29 cellular contexts compared by ENCODE assay signal in the genomic region with DNA sequence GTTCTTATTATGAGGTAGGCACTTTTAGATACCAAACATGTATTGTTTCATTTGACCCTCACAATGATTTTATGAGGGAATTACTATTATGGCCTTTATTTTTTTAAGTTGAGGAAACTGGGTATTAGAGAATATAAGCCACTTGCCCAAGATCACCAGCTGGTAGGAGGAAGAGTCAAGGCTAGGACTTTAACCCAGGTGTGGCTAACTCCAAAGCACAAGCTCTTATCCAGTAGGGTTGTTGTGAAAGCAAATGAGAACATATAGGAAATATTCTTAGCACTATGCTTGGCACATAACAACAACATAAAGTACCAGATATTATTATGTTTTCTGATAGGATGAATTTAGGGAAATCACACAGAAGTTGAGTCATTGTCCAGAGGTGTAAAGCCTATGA. TPM values are rescaled to one million over a fixed set of nuclear protein-coding genes. Genes with fewer than 3 reads are reported as not detected.
DNase-seq lines count a peak whose midpoint lies in the region; ATAC-seq and TF ChIP-seq lines count a peak whose summit lies in the region.
"Had no signal": no experiment of that assay in that cellular context is flagged by ENCODE, and none has a peak within 500 bp of the region (broad histone marks: within the 10 kb centered on the region; RNA-seq: fewer than 3 reads in every experiment).

No MANE protein-coding gene starts in this region.

- CTCF ChIA-PET in activated CD4-positive, alpha-beta T cell treated with anti-CD3 and anti-CD28 coated beads for 36 hours (lab: Charles Lee), result interaction anchor here (0.5 to 2.1 kb wide), 9 partner anchors 9 to 438 kb away, joined by 3 to 12 read pairs (median 3); partner anchors contain the start of genes ATG3, BTLA and SLC35A5
- CTCF ChIA-PET in CD8-positive, alpha-beta T cell (lab: Charles Lee), result interaction anchor here (1.0 to 1.3 kb wide), 2 partner anchors 10 to 198 kb away, joined by 3 read pairs; partner anchors contain the start of gene SLC9C1

- no peaks in the 10 kb centered on the region for H3K9me3 ChIP-seq in CD8-positive, alpha-beta T cell (ENCODE audit: low read length)
- H3K9me3 ChIP-seq in mucosa of descending colon, result no peaks in the 10 kb centered on the region
- H3K9me3 ChIP-seq: adrenal gland, Caco-2, suprapubic skin had no signal

- H3K4me1 ChIP-seq in CD8-positive, alpha-beta T cell (ENCODE audit: insufficient read depth, low read length), result peaks cover 54% of the 10 kb centered on the region
- H3K4me1 ChIP-seq in mucosa of descending colon (ENCODE audit: low read depth), result no peaks in the 10 kb centered on the region
- H3K4me1 ChIP-seq: adrenal gland, Caco-2, suprapubic skin had no signal

- H3K9me3 Mint-ChIP-seq in activated CD4-positive, alpha-beta T cell treated with anti-CD3 and anti-CD28 coated beads for 36 hours (ENCODE audit: low read depth), result peaks cover 4% of the 10 kb centered on the region
- H3K9me3 Mint-ChIP-seq in CD8-positive, alpha-beta T cell, result peaks cover 4% of the 10 kb centered on the region
- peaks cover 5% of the 10 kb centered on the region for H3K9me3 Mint-ChIP-seq in activated T-helper 1 cell treated with anti-CD3 and anti-CD28 coated beads, Interleukin-12 subunit alpha, Interleukin-12 subunit beta, Interleukin-2, Interleukin-4 antibody, amounts not matched to agents 30 ng/mL and 10 ng/mL and 1 ng/mL, durations not matched to agents 14 hours and 24 hours and 36 hours

- no peak overlapping the region for H3K27ac ChIP-seq in CD8-positive, alpha-beta T cell (ENCODE audit: low read depth, low read length)
- H3K27ac ChIP-seq: adrenal gland, brain microvascular endothelial cell, PC-9, suprapubic skin had no signal

- H3K4me1 Mint-ChIP-seq in activated CD4-positive, alpha-beta T cell treated with anti-CD3 and anti-CD28 coated beads for 36 hours, result peaks cover 87% of the 10 kb centered on the region
- peaks cover 76% of the 10 kb centered on the region for H3K4me1 Mint-ChIP-seq in CD8-positive, alpha-beta T cell (ENCODE audit: low read depth)
- peaks cover 79% of the 10 kb centered on the region for H3K4me1 Mint-ChIP-seq in activated T-helper 1 cell treated with anti-CD3 and anti-CD28 coated beads, Interleukin-12 subunit alpha, Interleukin-12 subunit beta, Interleukin-2, Interleukin-4 antibody, amounts not matched to agents 30 ng/mL and 10 ng/mL and 1 ng/mL, durations not matched to agents 14 hours and 24 hours and 36 hours (ENCODE audit: low read depth)
- H3K4me1 Mint-ChIP-seq: H9 had no signal

- H3K4me3 ChIP-seq in CD8-positive, alpha-beta T cell (ENCODE audit: low read depth, low read length), result no peak overlapping the region
- no peak overlapping the region for H3K4me3 ChIP-seq in mucosa of descending colon
- H3K4me3 ChIP-seq: adrenal gland, PC-9, suprapubic skin had no signal

- H3K27me3 Mint-ChIP-seq in activated CD4-positive, alpha-beta T cell treated with anti-CD3 and anti-CD28 coated beads for 36 hours, result no peaks in the 10 kb centered on the region
- H3K27me3 Mint-ChIP-seq in CD8-positive, alpha-beta T cell (ENCODE audit: low read depth), result no peaks in the 10 kb centered on the region
- no peaks in the 10 kb centered on the region for H3K27me3 Mint-ChIP-seq in activated T-helper 1 cell treated with anti-CD3 and anti-CD28 coated beads, Interleukin-12 subunit alpha, Interleukin-12 subunit beta, Interleukin-2, Interleukin-4 antibody, amounts not matched to agents 30 ng/mL and 10 ng/mL and 1 ng/mL, durations not matched to agents 14 hours and 24 hours and 36 hours (ENCODE audit: insufficient read depth)

- ATAC-seq in activated CD4-positive, alpha-beta T cell treated with anti-CD3 and anti-CD28 coated beads for 36 hours, result peak; percentile 7
- ATAC-seq in CD8-positive, alpha-beta T cell, result no peak
- ATAC-seq in mucosa of descending colon (peak; percentile 86), GM21423 (IDR thresholded peaks at IDR 0.05; ENCODE audit: unreplicated experiment) (no peak)
- ATAC-seq: left cardiac atrium had no signal

- DNase-seq in activated CD4-positive, alpha-beta T cell treated with anti-CD3 and anti-CD28 coated beads for 36 hours, result no peak
- DNase-seq in activated CD4-positive, alpha-beta T cell treated with anti-CD3 and anti-CD28 coated beads for 4 hours, result no peak
- no peak for DNase-seq in CD8-positive, alpha-beta T cell
- DNase-seq in activated T-helper 1 cell treated with anti-CD3 and anti-CD28 coated beads, Interleukin-12 subunit alpha, Interleukin-12 subunit beta, Interleukin-2, Interleukin-4 antibody, amounts not matched to agents 30 ng/mL and 10 ng/mL and 1 ng/mL, durations not matched to agents 14 hours and 24 hours and 36 hours (ENCODE audit: low spot score), result no peak
- peak in 1 of 3 donors; percentile 19 for DNase-seq in mucosa of descending colon
- DNase-seq in Ammon's horn (ENCODE audit: low spot score), result no peak
- DNase-seq in NCI-H748 treated with DMSO at 0.1 percent for 48 hours (lab: John Stamatoyannopoulos, UW), result no peak
- DNase-seq: activated CD8-positive, alpha-beta memory T cell treated with anti-CD3 and anti-CD28 coated beads, Interleukin-2, amount 50 U/mL, for 48 hours; adrenal gland; AML-193; brain microvascular endothelial cell; Caco-2; DMS79; effector CD4-positive, alpha-beta T cell; foreskin fibroblast; H9; Karpas-422; left cardiac atrium; mesenchymal stem cell; NCI-H146; NCI-H510A; nucleus accumbens; PC-9; Right ventricle myocardium superior; stimulated activated CD8-positive, alpha-beta memory T cell treated with anti-CD3 and anti-CD28 coated beads, Interleukin-4, amount 100 ng/mL, for 48 hours had no signal

- peak overlapping the region; percentile 26 for H3K4me3 Mint-ChIP-seq in activated CD4-positive, alpha-beta T cell treated with anti-CD3 and anti-CD28 coated beads for 36 hours
- H3K4me3 Mint-ChIP-seq in CD8-positive, alpha-beta T cell, result peak overlapping the region; percentile 16
- H3K4me3 Mint-ChIP-seq in activated T-helper 1 cell treated with anti-CD3 and anti-CD28 coated beads, Interleukin-12 subunit alpha, Interleukin-12 subunit beta, Interleukin-2, Interleukin-4 antibody, amounts not matched to agents 30 ng/mL and 10 ng/mL and 1 ng/mL, durations not matched to agents 14 hours and 24 hours and 36 hours, result peak overlapping the region; percentile 67
- H3K4me3 Mint-ChIP-seq: H9 had no signal

- no peaks in the 10 kb centered on the region for H3K36me3 ChIP-seq in CD8-positive, alpha-beta T cell (ENCODE audit: insufficient read depth, low read length)
- H3K36me3 ChIP-seq in mucosa of descending colon (ENCODE audit: low read depth), result no peaks in the 10 kb centered on the region
- H3K36me3 ChIP-seq: adrenal gland, brain microvascular endothelial cell, suprapubic skin had no signal

- no peaks in the 10 kb centered on the region for H3K27me3 ChIP-seq in CD8-positive, alpha-beta T cell (ENCODE audit: insufficient read depth, low read length)
- H3K27me3 ChIP-seq: adrenal gland, brain microvascular endothelial cell, suprapubic skin had no signal

- peaks cover 46% of the 10 kb centered on the region for H3K36me3 Mint-ChIP-seq in activated CD4-positive, alpha-beta T cell treated with anti-CD3 and anti-CD28 coated beads for 36 hours (ENCODE audit: low read depth)
- peaks cover 29% of the 10 kb centered on the region for H3K36me3 Mint-ChIP-seq in CD8-positive, alpha-beta T cell
- peaks cover 42% of the 10 kb centered on the region for H3K36me3 Mint-ChIP-seq in activated T-helper 1 cell treated with anti-CD3 and anti-CD28 coated beads, Interleukin-12 subunit alpha, Interleukin-12 subunit beta, Interleukin-2, Interleukin-4 antibody, amounts not matched to agents 30 ng/mL and 10 ng/mL and 1 ng/mL, durations not matched to agents 14 hours and 24 hours and 36 hours (ENCODE audit: low read depth)

- POLR2A ChIA-PET in activated CD4-positive, alpha-beta T cell treated with anti-CD3 and anti-CD28 coated beads for 36 hours (lab: Charles Lee), result interaction anchor here (0.5 to 1.0 kb wide), 2 partner anchors 103 to 153 kb away, joined by 3 read pairs; no protein-coding TSS in a partner anchor
- POLR2A ChIA-PET in CD8-positive, alpha-beta T cell (lab: Charles Lee), result no interaction called here

- intact Hi-C loops in activated CD4-positive, alpha-beta T cell treated with anti-CD3 and anti-CD28 coated beads for 36 hours (cut with DNase I, micrococcal nuclease), result loop anchor here (2.0 to 10.0 kb wide), 4 partner anchors 27 to 897 kb away; partner anchors contain the start of genes ATG3 (in 1 of the 2) and ZBED2 (in 1 of the 2)
- intact Hi-C loops in CD8-positive, alpha-beta T cell (cut with DNase I, micrococcal nuclease), result loop anchor here in 1 of 2 experiments (2.0 kb wide), 1 partner anchor 19 kb away; no protein-coding TSS in a partner anchor
- intact Hi-C loops in activated T-helper 1 cell treated with anti-CD3 and anti-CD28 coated beads, Interleukin-12 subunit alpha, Interleukin-12 subunit beta, Interleukin-2, Interleukin-4 antibody, amounts not matched to agents 30 ng/mL and 10 ng/mL and 1 ng/mL, durations not matched to agents 14 hours and 24 hours and 36 hours (cut with micrococcal nuclease), result loop anchor here (1.0 to 10.0 kb wide), 8 partner anchors 8 to 1417 kb away; partner anchors contain the start of genes ATG3, BTLA, CD200R1 and NECTIN3
- intact Hi-C loops in mucosa of descending colon (cut with DNase I, micrococcal nuclease), result no loop called here

- peak overlapping the region; percentile 92 for H3K27ac Mint-ChIP-seq in activated CD4-positive, alpha-beta T cell treated with anti-CD3 and anti-CD28 coated beads for 36 hours
- H3K27ac Mint-ChIP-seq in CD8-positive, alpha-beta T cell, result peak overlapping the region; percentile 79
- H3K27ac Mint-ChIP-seq in activated T-helper 1 cell treated with anti-CD3 and anti-CD28 coated beads, Interleukin-12 subunit alpha, Interleukin-12 subunit beta, Interleukin-2, Interleukin-4 antibody, amounts not matched to agents 30 ng/mL and 10 ng/mL and 1 ng/mL, durations not matched to agents 14 hours and 24 hours and 36 hours, result peak overlapping the region; percentile 91
- H3K27ac Mint-ChIP-seq: H9 had no signal

- TF ChIP-seq CTCF in CD8-positive, alpha-beta T cell (IDR thresholded peaks at IDR 0.05), result no peak
- no peak for TF ChIP-seq CTCF in mucosa of descending colon (IDR thresholded peaks at IDR 0.05)

RNA-seq across cellular contexts. Expression of gene BTLA, which starts 7.9 kb away (rescaled TPM):
- 10 to 100 TPM; 21.0 to 21.7 TPM for total RNA-seq in activated CD4-positive, alpha-beta T cell treated with anti-CD3 and anti-CD28 coated beads for 36 hours
- total RNA-seq in CD8-positive, alpha-beta T cell, result 1 to 10 TPM; 3.0 to 4.6 TPM
- total RNA-seq in activated T-helper 1 cell treated with anti-CD3 and anti-CD28 coated beads, Interleukin-12 subunit alpha, Interleukin-12 subunit beta, Interleukin-2, Interleukin-4 antibody, amounts not matched to agents 30 ng/mL and 10 ng/mL and 1 ng/mL, durations not matched to agents 14 hours and 24 hours and 36 hours, result 39.4 and 40.7 TPM in 2 replicates
- total RNA-seq in mucosa of descending colon, result 1 to 10 TPM in 2 of 3 donors, under 1 TPM in 1; 0.51 to 1.4 (median 1.4) TPM
- total RNA-seq: A172, Caco-2, H9, myocyte, PC-9, Right ventricle myocardium superior had no signal

Comparison
In these comparisons a context has a peak if more than half of its experiments do, and no peak if none do; other contexts are left out.
1. ATAC-seq: peak in activated CD4-positive, alpha-beta T cell treated with anti-CD3 and anti-CD28 coated beads for 36 hours (single experiment) and mucosa of descending colon (single experiment); none in CD8-positive, alpha-beta T cell (single experiment) and GM21423 (single experiment).
2. H3K4me3 Mint-ChIP-seq: peak in every context shown above with its lines; median percentile 67 in activated T-helper 1 cell treated with anti-CD3 and anti-CD28 coated beads, Interleukin-12 subunit alpha, Interleukin-12 subunit beta, Interleukin-2, Interleukin-4 antibody, amounts not matched to agents 30 ng/mL and 10 ng/mL and 1 ng/mL, durations not matched to agents 14 hours and 24 hours and 36 hours; 26 in activated CD4-positive, alpha-beta T cell treated with anti-CD3 and anti-CD28 coated beads for 36 hours; 16 in CD8-positive, alpha-beta T cell.
3. intact Hi-C loops: an anchor here in activated CD4-positive, alpha-beta T cell treated with anti-CD3 and anti-CD28 coated beads for 36 hours (2.0 to 10.0 kb wide) and activated T-helper 1 cell treated with anti-CD3 and anti-CD28 coated beads, Interleukin-12 subunit alpha, Interleukin-12 subunit beta, Interleukin-2, Interleukin-4 antibody, amounts not matched to agents 30 ng/mL and 10 ng/mL and 1 ng/mL, durations not matched to agents 14 hours and 24 hours and 36 hours (1.0 to 10.0 kb wide); none called in mucosa of descending colon.
4. Peak in every context shown above with its lines, with median percentiles within 50 percentile points of each other: H3K27ac Mint-ChIP-seq.